In the genomic region with DNA sequence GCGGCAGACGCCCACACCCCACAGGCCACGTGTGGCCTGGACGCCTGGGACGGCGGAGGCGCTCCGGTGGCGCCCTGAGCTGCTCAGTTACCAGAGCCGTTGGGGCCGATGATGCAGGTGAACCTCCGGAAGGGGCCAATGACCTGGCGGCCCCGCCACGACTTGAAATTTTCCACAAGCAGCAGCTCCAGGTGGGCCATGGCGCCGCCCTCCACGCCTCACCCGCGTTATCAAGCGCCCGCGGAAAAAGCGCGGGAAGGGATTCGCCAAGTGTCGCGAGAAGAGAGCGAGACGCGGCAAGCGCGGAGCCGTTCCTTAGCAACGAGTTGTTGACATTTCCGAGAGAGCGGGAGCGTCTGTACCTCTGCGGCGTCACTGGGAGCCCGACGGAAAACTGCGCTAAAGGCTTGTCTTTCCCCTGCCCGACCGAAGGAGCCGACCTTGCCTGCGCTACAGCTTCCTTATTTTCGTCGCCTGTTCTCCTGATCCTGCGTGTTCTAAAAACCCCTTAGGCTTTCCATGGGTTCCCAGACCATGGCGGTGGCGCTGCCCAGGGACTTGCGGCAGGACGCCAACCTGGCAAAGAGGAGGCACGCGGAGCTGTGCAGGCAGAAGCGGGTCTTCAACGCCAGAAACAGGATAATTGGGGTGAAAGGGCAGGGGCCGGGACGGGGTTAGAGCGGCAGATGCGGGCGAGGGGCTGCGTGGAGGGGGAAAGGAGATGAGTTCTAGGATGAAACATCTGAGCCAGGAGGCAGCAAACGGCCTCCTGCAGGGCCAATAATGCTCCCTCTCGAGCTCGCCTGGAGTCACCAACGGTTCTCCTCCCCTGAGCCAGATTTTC, we compare ENCODE assay signal across 8 cellular contexts. TPM values are rescaled to one million over a fixed set of nuclear protein-coding genes. Genes with fewer than 3 reads are reported as not detected.
DNase-seq lines count a peak whose midpoint lies in the region; ATAC-seq and TF ChIP-seq lines count a peak whose summit lies in the region.

A gene with protein sequence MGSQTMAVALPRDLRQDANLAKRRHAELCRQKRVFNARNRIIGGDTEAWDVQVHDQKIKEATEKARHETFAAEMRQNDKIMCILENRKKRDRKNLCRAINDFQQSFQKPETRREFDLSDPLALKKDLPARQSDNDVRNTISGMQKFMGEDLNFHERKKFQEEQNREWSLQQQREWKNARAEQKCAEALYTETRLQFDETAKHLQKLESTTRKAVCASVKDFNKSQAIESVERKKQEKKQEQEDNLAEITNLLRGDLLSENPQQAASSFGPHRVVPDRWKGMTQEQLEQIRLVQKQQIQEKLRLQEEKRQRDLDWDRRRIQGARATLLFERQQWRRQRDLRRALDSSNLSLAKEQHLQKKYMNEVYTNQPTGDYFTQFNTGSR (plus strand): TSS at position 326 of the 844 bp plus-strand sequence. CDS start 194 bp downstream, at position 520.
A gene with protein sequence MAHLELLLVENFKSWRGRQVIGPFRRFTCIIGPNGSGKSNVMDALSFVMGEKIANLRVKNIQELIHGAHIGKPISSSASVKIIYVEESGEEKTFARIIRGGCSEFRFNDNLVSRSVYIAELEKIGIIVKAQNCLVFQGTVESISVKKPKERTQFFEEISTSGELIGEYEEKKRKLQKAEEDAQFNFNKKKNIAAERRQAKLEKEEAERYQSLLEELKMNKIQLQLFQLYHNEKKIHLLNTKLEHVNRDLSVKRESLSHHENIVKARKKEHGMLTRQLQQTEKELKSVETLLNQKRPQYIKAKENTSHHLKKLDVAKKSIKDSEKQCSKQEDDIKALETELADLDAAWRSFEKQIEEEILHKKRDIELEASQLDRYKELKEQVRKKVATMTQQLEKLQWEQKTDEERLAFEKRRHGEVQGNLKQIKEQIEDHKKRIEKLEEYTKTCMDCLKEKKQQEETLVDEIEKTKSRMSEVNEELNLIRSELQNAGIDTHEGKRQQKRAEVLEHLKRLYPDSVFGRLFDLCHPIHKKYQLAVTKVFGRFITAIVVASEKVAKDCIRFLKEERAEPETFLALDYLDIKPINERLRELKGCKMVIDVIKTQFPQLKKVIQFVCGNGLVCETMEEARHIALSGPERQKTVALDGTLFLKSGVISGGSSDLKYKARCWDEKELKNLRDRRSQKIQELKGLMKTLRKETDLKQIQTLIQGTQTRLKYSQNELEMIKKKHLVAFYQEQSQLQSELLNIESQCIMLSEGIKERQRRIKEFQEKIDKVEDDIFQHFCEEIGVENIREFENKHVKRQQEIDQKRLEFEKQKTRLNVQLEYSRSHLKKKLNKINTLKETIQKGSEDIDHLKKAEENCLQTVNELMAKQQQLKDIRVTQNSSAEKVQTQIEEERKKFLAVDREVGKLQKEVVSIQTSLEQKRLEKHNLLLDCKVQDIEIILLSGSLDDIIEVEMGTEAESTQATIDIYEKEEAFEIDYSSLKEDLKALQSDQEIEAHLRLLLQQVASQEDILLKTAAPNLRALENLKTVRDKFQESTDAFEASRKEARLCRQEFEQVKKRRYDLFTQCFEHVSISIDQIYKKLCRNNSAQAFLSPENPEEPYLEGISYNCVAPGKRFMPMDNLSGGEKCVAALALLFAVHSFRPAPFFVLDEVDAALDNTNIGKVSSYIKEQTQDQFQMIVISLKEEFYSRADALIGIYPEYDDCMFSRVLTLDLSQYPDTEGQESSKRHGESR (minus strand): TSS at position 232 of the 844 bp plus-strand sequence. CDS start 32 bp downstream, at position 200.

- H3F3A ChIP-seq in PC-3 (ENCODE audit: low read length, unreplicated experiment) = no peaks in the 10 kb centered on the region
- H3F3A ChIP-seq in neural cell (ENCODE audit: insufficient read depth, low read length, poor library complexity, severe bottlenecking) = no peaks in the 10 kb centered on the region

- intact Hi-C loops in PC-3 (cut with micrococcal nuclease) = no loop called here

- H3K9ac ChIP-seq in BLaER1 = peak within 1 kb of the TSS; percentile 27; the same call in 1 of the 2 replicates
- peak within 1 kb of the TSS; percentile 82 for H3K9ac ChIP-seq in PC-3 (ENCODE audit: low read length)
- peak within 1 kb of the TSS; percentile 31 for H3K9ac ChIP-seq in neural cell (ENCODE audit: low read length)

- H3K27me3 Mint-ChIP-seq in stimulated activated naive B cell treated with anti-CD40 and anti-IgM and Interleukin-4, amounts not matched to agents 10 μg/mL and 1 μg/mL and 100 μg/mL, for 72 hours = peaks cover 12 to 20% of the 10 kb centered on the region in 2 donors

- 0 out of 2 replicates have a peak within 1 kb of the TSS, but pooled peaks have one; percentile 5 for H3K27ac ChIP-seq in BLaER1
- H3K27ac ChIP-seq in PC-3 (ENCODE audit: low read length) = peak within 1 kb of the TSS; percentile 31; the same call in 1 of the 2 replicates
- H3K27ac ChIP-seq in neural cell (ENCODE audit: low read length) = no peak within 1 kb of the TSS

- POLR2A ChIA-PET in PC-3 (lab: Charles Lee; ENCODE audit: unreplicated experiment) = no interaction called here

- peaks cover 22% of the 10 kb centered on the region for H3K27me3 ChIP-seq in BLaER1
- H3K27me3 ChIP-seq in PC-3 (ENCODE audit: low read length) = no peaks in the 10 kb centered on the region
- peaks cover 11% of the 10 kb centered on the region for H3K27me3 ChIP-seq in neural cell (ENCODE audit: insufficient read depth, low read depth, low read length)
- H3K27me3 ChIP-seq in HAP-1 (ENCODE audit: low read depth) = peaks cover 7% of the 10 kb centered on the region

- H3K4me3 ChIP-seq in BLaER1 (peak within 1 kb of the TSS; percentile 35), PC-3 (ENCODE audit: low read length) (peak within 1 kb of the TSS; percentile 71), fibroblast of villous mesenchyme (ENCODE audit: low read depth, low read length) (peak within 1 kb of the TSS; percentile 78), neural cell (ENCODE audit: low read length) (peak within 1 kb of the TSS; percentile 60), HAP-1 (no peak within 1 kb of the TSS)

- H3K4me2 ChIP-seq in BLaER1 = peak within 1 kb of the TSS; percentile 61
- peak within 1 kb of the TSS; percentile 89 for H3K4me2 ChIP-seq in PC-3 (ENCODE audit: low read length)
- H3K4me2 ChIP-seq in neural cell (ENCODE audit: low read length) = no peak within 1 kb of the TSS

- peaks cover 3 to 6% of the 10 kb centered on the region in 2 donors for H3K4me1 Mint-ChIP-seq in stimulated activated naive B cell treated with anti-CD40 and anti-IgM and Interleukin-4, amounts not matched to agents 10 μg/mL and 1 μg/mL and 100 μg/mL, for 72 hours

- no peaks in the 10 kb centered on the region for H3K9me2 ChIP-seq in PC-3 (replicated peaks; ENCODE audit: low read length)
- no peaks in the 10 kb centered on the region for H3K9me2 ChIP-seq in neural cell (ENCODE audit: insufficient read depth, low read length)

- H2AFZ ChIP-seq in PC-3 (ENCODE audit: low read length) (peak within 1 kb of the TSS; percentile 96), neural cell (ENCODE audit: low read depth, low read length) (peak within 1 kb of the TSS; percentile 33)

- peak; percentile 89 for ATAC-seq in PC-3
- ATAC-seq in stimulated activated naive B cell treated with anti-CD40 and anti-IgM and Interleukin-4, amounts not matched to agents 10 μg/mL and 1 μg/mL and 100 μg/mL, for 72 hours (replicated peaks) = peak; percentile 92 to 94

- DNase-seq in HK-2 (ENCODE audit: unreplicated experiment) (peak; percentile 92), PC-3 (peak; percentile 81), fibroblast of villous mesenchyme (ENCODE audit: low read depth) (peak; percentile 75), HAP-1 (ENCODE audit: low spot score in 2 of 2) (no peak)
- peak; percentile 60 for DNase-seq in activated T-helper 9 cell treated with anti-CD3 and anti-CD28 coated beads, Interleukin-2, amount 50 U/mL, for 16 hours (ENCODE audit: low read depth)
- DNase-seq in stimulated activated naive B cell treated with anti-CD40 and anti-IgM and Interleukin-4, amounts not matched to agents 10 μg/mL and 1 μg/mL and 100 μg/mL, for 72 hours = peak; percentile 69

- H3K79me2 ChIP-seq in PC-3 (ENCODE audit: low read length) = no peaks in the 10 kb centered on the region
- H3K79me2 ChIP-seq in neural cell (replicated peaks; ENCODE audit: insufficient read depth, low read length) = no peaks in the 10 kb centered on the region

- TF ChIP-seq RAD21 in neural cell (conservative IDR thresholded peaks at IDR 0.05) = no peak

- H3K4me1 ChIP-seq in BLaER1 (peaks cover 21% of the 10 kb centered on the region), PC-3 (ENCODE audit: insufficient read depth, low read length) (peaks cover 3% of the 10 kb centered on the region; the same call in 1 of the 2 replicates), HAP-1 (no peaks in the 10 kb centered on the region)

- H3K27ac Mint-ChIP-seq in stimulated activated naive B cell treated with anti-CD40 and anti-IgM and Interleukin-4, amounts not matched to agents 10 μg/mL and 1 μg/mL and 100 μg/mL, for 72 hours = peak within 1 kb of the TSS; percentile 88

- peak within 1 kb of the TSS; percentile 67 to 87 for H3K4me3 Mint-ChIP-seq in stimulated activated naive B cell treated with anti-CD40 and anti-IgM and Interleukin-4, amounts not matched to agents 10 μg/mL and 1 μg/mL and 100 μg/mL, for 72 hours

- H3K36me3 ChIP-seq in BLaER1 (no peaks in the 10 kb centered on the region), PC-3 (ENCODE audit: low read depth, low read length) (no peaks in the 10 kb centered on the region), neural cell (ENCODE audit: insufficient read depth, low read length) (no peaks in the 10 kb centered on the region), HAP-1 (replicated peaks) (no peaks in the 10 kb centered on the region)

- TSS peak; percentile 78 for BruUV-seq in PC-3 (replicated peaks; lab: Mats Ljungman, UMichigan)

- H3K9me3 ChIP-seq in BLaER1 = peaks cover 12% of the 10 kb centered on the region
- H3K9me3 ChIP-seq in PC-3 (ENCODE audit: low read length) = no peaks in the 10 kb centered on the region
- no peaks in the 10 kb centered on the region for H3K9me3 ChIP-seq in neural cell (ENCODE audit: low read length)
- H3K9me3 ChIP-seq in HAP-1 = no peaks in the 10 kb centered on the region

- peaks cover 0 to 2% of the 10 kb centered on the region in 2 donors for H3K9me3 Mint-ChIP-seq in stimulated activated naive B cell treated with anti-CD40 and anti-IgM and Interleukin-4, amounts not matched to agents 10 μg/mL and 1 μg/mL and 100 μg/mL, for 72 hours

- CTCF ChIA-PET in PC-3 (lab: Charles Lee) = no interaction called here

- TF ChIP-seq CTCF in PC-3 (conservative IDR thresholded peaks at IDR 0.05; ENCODE audit: low read depth, low read length) = no peak
- peak; percentile 6 for TF ChIP-seq CTCF in fibroblast of villous mesenchyme (IDR thresholded peaks at IDR 0.05; ENCODE audit: insufficient read depth, low read depth, low read length)
- TF ChIP-seq CTCF in neural cell (IDR thresholded peaks at IDR 0.05; ENCODE audit: poor library complexity, severe bottlenecking) = no peak

- no peak for TF ChIP-seq EP300 in neural cell (conservative IDR thresholded peaks at IDR 0.05; ENCODE audit: poor library complexity, severe bottlenecking)

- H4K20me1 ChIP-seq in BLaER1 (no peaks in the 10 kb centered on the region), PC-3 (ENCODE audit: low read length) (no peaks in the 10 kb centered on the region), neural cell (ENCODE audit: insufficient read depth) (no peaks in the 10 kb centered on the region)

- in situ Hi-C loops in HAP-1 (cut with MboI; ENCODE audit: low sequenced_read_pairs) = no loop called here

- H3K36me3 Mint-ChIP-seq in stimulated activated naive B cell treated with anti-CD40 and anti-IgM and Interleukin-4, amounts not matched to agents 10 μg/mL and 1 μg/mL and 100 μg/mL, for 72 hours = peaks cover 0 to 3% of the 10 kb centered on the region in 2 donors

RNA-seq across cellular contexts. Expression of the first gene that starts in this region (rescaled TPM):
- total RNA-seq in PC-3 (2014; rRNA removed) = 2.7 and 4.5 TPM in 2 replicates
- 0.86 and 0.97 TPM in 2 replicates for total RNA-seq in fibroblast of villous mesenchyme
- not detected in 2 replicates for polyA plus RNA-seq in neural cell
- polyA minus RNA-seq in neural cell = not detected in 2 replicates

RNA-seq across cellular contexts. Expression of the second gene that starts in this region (rescaled TPM):
- total RNA-seq in PC-3 (2014; rRNA removed) (0.04 TPM in 1 of 2 replicates, not detected in the other), fibroblast of villous mesenchyme (not detected in 2 replicates)
- not detected in 2 replicates for polyA plus RNA-seq in neural cell
- not detected in 2 replicates for polyA minus RNA-seq in neural cell

Comparison
In these comparisons a context has a peak if more than half of its experiments do, and no peak if none do; other contexts are left out.
1. Peak in DNase-seq and H3K4me3 ChIP-seq in fibroblast of villous mesenchyme; RNA of the genes that start here not detected or under 1 TPM.
2. H3K9ac ChIP-seq: peak in every context shown above with its lines; median percentile 82 in PC-3; 31 in neural cell; 27 in BLaER1.
3. DNase-seq: peak in HK-2 (single experiment), PC-3 (single experiment), activated T-helper 9 cell treated with anti-CD3 and anti-CD28 coated beads, Interleukin-2, amount 50 U/mL, for 16 hours (single experiment) and stimulated activated naive B cell treated with anti-CD40 and anti-IgM and Interleukin-4, amounts not matched to agents 10 μg/mL and 1 μg/mL and 100 μg/mL, for 72 hours (single experiment); none in HAP-1 (0 of 2).